1 cellular context compared by ENCODE assay signal in the genomic region with DNA sequence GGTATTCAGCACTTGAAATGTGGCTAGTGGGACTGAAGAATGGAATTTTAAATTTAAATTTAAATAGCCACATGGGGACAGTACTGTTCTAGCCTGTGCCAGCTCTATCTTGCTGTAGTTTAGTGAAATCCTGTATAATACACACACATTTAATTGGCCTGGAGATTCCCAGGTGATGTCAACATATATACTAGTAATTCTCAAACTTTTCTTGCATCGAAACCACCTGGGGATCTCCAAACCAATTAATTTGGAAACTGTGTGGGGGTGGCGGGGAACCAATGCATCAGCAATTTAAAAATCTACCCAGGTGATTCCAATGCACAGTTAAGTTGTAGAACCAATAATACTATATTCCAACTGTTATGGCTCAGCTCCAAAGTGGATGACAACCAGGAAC.
A peak's percentile ranks its signal among the peaks of the same experiment; 100 is the strongest.
TF ChIP-seq lines count a peak whose summit lies in the region.

No MANE protein-coding gene starts in this region.

TF ChIP-seq in GM12878, 131 proteins besides CTCF, POLR2A, EP300 and RAD21 (continued from another document):
- TF ChIP-seq, protein P1, sequence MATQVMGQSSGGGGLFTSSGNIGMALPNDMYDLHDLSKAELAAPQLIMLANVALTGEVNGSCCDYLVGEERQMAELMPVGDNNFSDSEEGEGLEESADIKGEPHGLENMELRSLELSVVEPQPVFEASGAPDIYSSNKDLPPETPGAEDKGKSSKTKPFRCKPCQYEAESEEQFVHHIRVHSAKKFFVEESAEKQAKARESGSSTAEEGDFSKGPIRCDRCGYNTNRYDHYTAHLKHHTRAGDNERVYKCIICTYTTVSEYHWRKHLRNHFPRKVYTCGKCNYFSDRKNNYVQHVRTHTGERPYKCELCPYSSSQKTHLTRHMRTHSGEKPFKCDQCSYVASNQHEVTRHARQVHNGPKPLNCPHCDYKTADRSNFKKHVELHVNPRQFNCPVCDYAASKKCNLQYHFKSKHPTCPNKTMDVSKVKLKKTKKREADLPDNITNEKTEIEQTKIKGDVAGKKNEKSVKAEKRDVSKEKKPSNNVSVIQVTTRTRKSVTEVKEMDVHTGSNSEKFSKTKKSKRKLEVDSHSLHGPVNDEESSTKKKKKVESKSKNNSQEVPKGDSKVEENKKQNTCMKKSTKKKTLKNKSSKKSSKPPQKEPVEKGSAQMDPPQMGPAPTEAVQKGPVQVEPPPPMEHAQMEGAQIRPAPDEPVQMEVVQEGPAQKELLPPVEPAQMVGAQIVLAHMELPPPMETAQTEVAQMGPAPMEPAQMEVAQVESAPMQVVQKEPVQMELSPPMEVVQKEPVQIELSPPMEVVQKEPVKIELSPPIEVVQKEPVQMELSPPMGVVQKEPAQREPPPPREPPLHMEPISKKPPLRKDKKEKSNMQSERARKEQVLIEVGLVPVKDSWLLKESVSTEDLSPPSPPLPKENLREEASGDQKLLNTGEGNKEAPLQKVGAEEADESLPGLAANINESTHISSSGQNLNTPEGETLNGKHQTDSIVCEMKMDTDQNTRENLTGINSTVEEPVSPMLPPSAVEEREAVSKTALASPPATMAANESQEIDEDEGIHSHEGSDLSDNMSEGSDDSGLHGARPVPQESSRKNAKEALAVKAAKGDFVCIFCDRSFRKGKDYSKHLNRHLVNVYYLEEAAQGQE (IDR thresholded peaks at IDR 0.05; ENCODE audit: low read depth, low read length), result no peak
- TF ChIP-seq, protein P2, sequence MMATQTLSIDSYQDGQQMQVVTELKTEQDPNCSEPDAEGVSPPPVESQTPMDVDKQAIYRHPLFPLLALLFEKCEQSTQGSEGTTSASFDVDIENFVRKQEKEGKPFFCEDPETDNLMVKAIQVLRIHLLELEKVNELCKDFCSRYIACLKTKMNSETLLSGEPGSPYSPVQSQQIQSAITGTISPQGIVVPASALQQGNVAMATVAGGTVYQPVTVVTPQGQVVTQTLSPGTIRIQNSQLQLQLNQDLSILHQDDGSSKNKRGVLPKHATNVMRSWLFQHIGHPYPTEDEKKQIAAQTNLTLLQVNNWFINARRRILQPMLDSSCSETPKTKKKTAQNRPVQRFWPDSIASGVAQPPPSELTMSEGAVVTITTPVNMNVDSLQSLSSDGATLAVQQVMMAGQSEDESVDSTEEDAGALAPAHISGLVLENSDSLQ (IDR thresholded peaks at IDR 0.05), result no peak
- TF ChIP-seq, protein P3, sequence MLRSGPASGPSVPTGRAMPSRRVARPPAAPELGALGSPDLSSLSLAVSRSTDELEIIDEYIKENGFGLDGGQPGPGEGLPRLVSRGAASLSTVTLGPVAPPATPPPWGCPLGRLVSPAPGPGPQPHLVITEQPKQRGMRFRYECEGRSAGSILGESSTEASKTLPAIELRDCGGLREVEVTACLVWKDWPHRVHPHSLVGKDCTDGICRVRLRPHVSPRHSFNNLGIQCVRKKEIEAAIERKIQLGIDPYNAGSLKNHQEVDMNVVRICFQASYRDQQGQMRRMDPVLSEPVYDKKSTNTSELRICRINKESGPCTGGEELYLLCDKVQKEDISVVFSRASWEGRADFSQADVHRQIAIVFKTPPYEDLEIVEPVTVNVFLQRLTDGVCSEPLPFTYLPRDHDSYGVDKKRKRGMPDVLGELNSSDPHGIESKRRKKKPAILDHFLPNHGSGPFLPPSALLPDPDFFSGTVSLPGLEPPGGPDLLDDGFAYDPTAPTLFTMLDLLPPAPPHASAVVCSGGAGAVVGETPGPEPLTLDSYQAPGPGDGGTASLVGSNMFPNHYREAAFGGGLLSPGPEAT (IDR thresholded peaks at IDR 0.05; ENCODE audit: low read depth), result peak; percentile 74; the same call in 1 of the 2 replicates
- TF ChIP-seq HCFC1 (IDR thresholded peaks at IDR 0.05; ENCODE audit: low read length), result no peak
- peak; percentile 90; the same call in 1 of the 2 replicates for TF ChIP-seq FOXM1 (IDR thresholded peaks at IDR 0.05; ENCODE audit: low read depth, low read length)
- no peak for TF ChIP-seq NBN (IDR thresholded peaks at IDR 0.05)
- no peak for TF ChIP-seq SIX5 (IDR thresholded peaks at IDR 0.05; ENCODE audit: low read depth, low read length, severe bottlenecking)
- TF ChIP-seq BCL11A (IDR thresholded peaks at IDR 0.05; ENCODE audit: low read depth, low read length), result peak; percentile 92
- no peak for TF ChIP-seq TBL1XR1 (IDR thresholded peaks at IDR 0.05; ENCODE audit: low read depth, low read length)
- TF ChIP-seq GABPA (IDR thresholded peaks at IDR 0.05; ENCODE audit: low read depth), result peak; percentile 33; the same call in 1 of the 2 replicates
- TF ChIP-seq, protein P4, sequence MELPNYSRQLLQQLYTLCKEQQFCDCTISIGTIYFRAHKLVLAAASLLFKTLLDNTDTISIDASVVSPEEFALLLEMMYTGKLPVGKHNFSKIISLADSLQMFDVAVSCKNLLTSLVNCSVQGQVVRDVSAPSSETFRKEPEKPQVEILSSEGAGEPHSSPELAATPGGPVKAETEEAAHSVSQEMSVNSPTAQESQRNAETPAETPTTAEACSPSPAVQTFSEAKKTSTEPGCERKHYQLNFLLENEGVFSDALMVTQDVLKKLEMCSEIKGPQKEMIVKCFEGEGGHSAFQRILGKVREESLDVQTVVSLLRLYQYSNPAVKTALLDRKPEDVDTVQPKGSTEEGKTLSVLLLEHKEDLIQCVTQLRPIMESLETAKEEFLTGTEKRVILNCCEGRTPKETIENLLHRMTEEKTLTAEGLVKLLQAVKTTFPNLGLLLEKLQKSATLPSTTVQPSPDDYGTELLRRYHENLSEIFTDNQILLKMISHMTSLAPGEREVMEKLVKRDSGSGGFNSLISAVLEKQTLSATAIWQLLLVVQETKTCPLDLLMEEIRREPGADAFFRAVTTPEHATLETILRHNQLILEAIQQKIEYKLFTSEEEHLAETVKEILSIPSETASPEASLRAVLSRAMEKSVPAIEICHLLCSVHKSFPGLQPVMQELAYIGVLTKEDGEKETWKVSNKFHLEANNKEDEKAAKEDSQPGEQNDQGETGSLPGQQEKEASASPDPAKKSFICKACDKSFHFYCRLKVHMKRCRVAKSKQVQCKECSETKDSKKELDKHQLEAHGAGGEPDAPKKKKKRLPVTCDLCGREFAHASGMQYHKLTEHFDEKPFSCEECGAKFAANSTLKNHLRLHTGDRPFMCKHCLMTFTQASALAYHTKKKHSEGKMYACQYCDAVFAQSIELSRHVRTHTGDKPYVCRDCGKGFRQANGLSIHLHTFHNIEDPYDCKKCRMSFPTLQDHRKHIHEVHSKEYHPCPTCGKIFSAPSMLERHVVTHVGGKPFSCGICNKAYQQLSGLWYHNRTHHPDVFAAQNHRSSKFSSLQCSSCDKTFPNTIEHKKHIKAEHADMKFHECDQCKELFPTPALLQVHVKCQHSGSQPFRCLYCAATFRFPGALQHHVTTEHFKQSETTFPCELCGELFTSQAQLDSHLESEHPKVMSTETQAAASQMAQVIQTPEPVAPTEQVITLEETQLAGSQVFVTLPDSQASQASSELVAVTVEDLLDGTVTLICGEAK (IDR thresholded peaks at IDR 0.05; ENCODE audit: borderline replicate concordance), result no peak
- peak; percentile 95 for TF ChIP-seq RELA (IDR thresholded peaks at IDR 0.05; ENCODE audit: borderline replicate concordance, partially characterized antibody)
- TF ChIP-seq, protein P5, sequence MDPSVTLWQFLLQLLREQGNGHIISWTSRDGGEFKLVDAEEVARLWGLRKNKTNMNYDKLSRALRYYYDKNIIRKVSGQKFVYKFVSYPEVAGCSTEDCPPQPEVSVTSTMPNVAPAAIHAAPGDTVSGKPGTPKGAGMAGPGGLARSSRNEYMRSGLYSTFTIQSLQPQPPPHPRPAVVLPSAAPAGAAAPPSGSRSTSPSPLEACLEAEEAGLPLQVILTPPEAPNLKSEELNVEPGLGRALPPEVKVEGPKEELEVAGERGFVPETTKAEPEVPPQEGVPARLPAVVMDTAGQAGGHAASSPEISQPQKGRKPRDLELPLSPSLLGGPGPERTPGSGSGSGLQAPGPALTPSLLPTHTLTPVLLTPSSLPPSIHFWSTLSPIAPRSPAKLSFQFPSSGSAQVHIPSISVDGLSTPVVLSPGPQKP (IDR thresholded peaks at IDR 0.05; ENCODE audit: low read depth, low read length), result no peak
- TF ChIP-seq SREBF2 (IDR thresholded peaks at IDR 0.05; ENCODE audit: low read length), result no peak
TF ChIP-seq in GM12878: peak in this region for 24.
